25 cellular contexts compared by ENCODE assay signal in genomic region chr4:168781884-168782283, GRCh38.
"Had no signal": no experiment of that assay in that cellular context is flagged by ENCODE, and none has a peak within 500 bp of the region (broad histone marks: within the 10 kb centered on the region; RNA-seq: fewer than 3 reads in every experiment).

No MANE protein-coding gene starts in this region.

- H3K36me3 Mint-ChIP-seq: activated naive CD8-positive, alpha-beta T cell treated with anti-CD3 and anti-CD28 coated beads, Interleukin-2, amount 10 ng/mL, durations not matched to agents 7 days and 5 days; memory B cell; natural killer cell treated with Interleukin-12 subunit alpha and Interleukin-12 subunit beta and Interleukin-15 and Interleukin-18, amount 100 ng/mL, for 72 hours had no signal

- H3K4me3 ChIP-seq: ascending aorta, esophagus muscularis mucosa, prostate gland, sigmoid colon, tibial nerve had no signal

- H3K9me3 Mint-ChIP-seq: activated naive CD4-positive, alpha-beta T cell treated with anti-CD3 and anti-CD28 coated beads for 36 hours; activated naive CD8-positive, alpha-beta T cell treated with anti-CD3 and anti-CD28 coated beads, Interleukin-2, amount 10 ng/mL, durations not matched to agents 7 days and 5 days; natural killer cell treated with Interleukin-12 subunit alpha and Interleukin-12 subunit beta and Interleukin-15 and Interleukin-18, amount 100 ng/mL, for 72 hours had no signal

- H3K36me3 ChIP-seq: ascending aorta, brain microvascular endothelial cell, esophagus muscularis mucosa, prostate gland, sigmoid colon, tibial nerve had no signal

- H3K9me3 ChIP-seq: ascending aorta, prostate gland, sigmoid colon, tibial nerve had no signal

- H3K27ac Mint-ChIP-seq: activated naive CD4-positive, alpha-beta T cell treated with anti-CD3 and anti-CD28 coated beads for 36 hours; activated naive CD8-positive, alpha-beta T cell treated with anti-CD3 and anti-CD28 coated beads, Interleukin-2, amount 10 ng/mL, durations not matched to agents 7 days and 5 days; memory B cell; natural killer cell treated with Interleukin-12 subunit alpha and Interleukin-12 subunit beta and Interleukin-15 and Interleukin-18, amount 100 ng/mL, for 72 hours had no signal

- H3K4me1 ChIP-seq: ascending aorta, prostate gland, sigmoid colon had no signal

- H3K4me3 Mint-ChIP-seq: activated naive CD4-positive, alpha-beta T cell treated with anti-CD3 and anti-CD28 coated beads for 36 hours; activated naive CD8-positive, alpha-beta T cell treated with anti-CD3 and anti-CD28 coated beads, Interleukin-2, amount 10 ng/mL, durations not matched to agents 7 days and 5 days; memory B cell; natural killer cell treated with Interleukin-12 subunit alpha and Interleukin-12 subunit beta and Interleukin-15 and Interleukin-18, amount 100 ng/mL, for 72 hours had no signal

- H3K4me1 Mint-ChIP-seq: activated naive CD8-positive, alpha-beta T cell treated with anti-CD3 and anti-CD28 coated beads, Interleukin-2, amount 10 ng/mL, durations not matched to agents 7 days and 5 days; memory B cell had no signal

- H3K27me3 ChIP-seq: ascending aorta, brain microvascular endothelial cell, esophagus muscularis mucosa, sigmoid colon, tibial nerve had no signal

- ATAC-seq: left colon; natural killer cell treated with Interleukin-12 subunit alpha and Interleukin-12 subunit beta and Interleukin-15 and Interleukin-18, amount 100 ng/mL, for 72 hours had no signal

- H3K27ac ChIP-seq: ascending aorta, brain microvascular endothelial cell, esophagus muscularis mucosa, prostate gland, sigmoid colon, tibial nerve had no signal

- FAIRE-seq: endothelial cell of umbilical vein, frontal cortex had no signal

- DNase-seq: activated CD4-positive, alpha-beta T cell treated with anti-CD3 and anti-CD28 coated beads for 4 hours; activated CD4-positive, alpha-beta T cell treated with anti-CD3 and anti-CD28 coated beads, Interleukin-2, amount 50 U/mL, for 48 hours; activated CD8-positive, alpha-beta memory T cell treated with anti-CD3 and anti-CD28 coated beads for 24 hours; activated effector memory CD4-positive, alpha-beta T cell treated with anti-CD3 and anti-CD28 coated beads, Interleukin-2, amount 50 U/mL, for 16 hours; activated naive CD4-positive, alpha-beta T cell treated with anti-CD3 and anti-CD28 coated beads for 36 hours; activated naive CD8-positive, alpha-beta T cell treated with anti-CD3 and anti-CD28 coated beads, Interleukin-2, amount 10 ng/mL, durations not matched to agents 7 days and 5 days; brain microvascular endothelial cell; caudate nucleus; glutamatergic neuron; islet precursor cell; left colon; retina; sigmoid colon; stimulated activated CD4-positive, alpha-beta T cell treated with anti-CD3 and anti-CD28 coated beads, Interleukin-15, amount 100 ng/mL, for 24 hours; stimulated activated CD4-positive, alpha-beta T cell treated with anti-CD3 and anti-CD28 coated beads, Interleukin-2, amount 100 ng/mL, for 24 hours; stimulated activated naive CD4-positive, alpha-beta T cell treated with Interleukin-2 at 50 U/mL for 16 hours; T-helper 1 cell had no signal
